22 cellular contexts compared by ENCODE assay signal in genomic region chr6:39328066-39328465, GRCh38. TPM values are rescaled to one million over a fixed set of nuclear protein-coding genes. Genes with fewer than 3 reads are reported as not detected.
"Had no signal": no experiment of that assay in that cellular context is flagged by ENCODE, and none has a peak within 500 bp of the region (broad histone marks: within the 10 kb centered on the region; RNA-seq: fewer than 3 reads in every experiment).

No MANE protein-coding gene starts in this region.

- H3K4me3 Mint-ChIP-seq: IgD-negative memory B cell had no signal

- DNase-seq: Kasumi-1; MV-4-11; NCI-H1048; NCI-H1694 treated with DMSO at 0.1 percent for 48 hours; NCI-H1930; NCI-H2081; NCI-H2107; NCI-H446 treated with DMSO at 0.1 percent for 48 hours; NCI-H526; NK-92 treated with Interleukin-12 subunit alpha and Interleukin-12 subunit beta, amount 100 ng/mL, for 24 hours; OCI-M1; PC-9; Peyer's patch; SHP77 treated with DMSO at 0.1 percent for 48 hours; SJCRH30; T-helper 1 cell had no signal

- H3K36me3 Mint-ChIP-seq: IgD-negative memory B cell had no signal

- H3K27ac Mint-ChIP-seq: IgD-negative memory B cell had no signal

- ATAC-seq: K562, Right ventricle myocardium inferior, SK-N-SH treated with all-trans-retinoic acid at 6 μM for 48 hours had no signal

RNA-seq across cellular contexts. Expression of gene KCNK16, which starts 5.6 kb away (rescaled TPM):
- total RNA-seq: K562, M059J, PC-9, Peyer's patch, Right ventricle myocardium inferior, RPMI7951, SJCRH30 had no signal

RNA-seq across cellular contexts. Expression of gene KCNK17, which starts 13.8 kb away (rescaled TPM):
- total RNA-seq: K562, M059J, PC-9, Right ventricle myocardium inferior, RPMI7951, SJCRH30 had no signal
